In genomic region chr1:31095298-31095981, GRCh38 we compare ENCODE assay signal across 19 cellular contexts. TPM values are rescaled to one million over a fixed set of nuclear protein-coding genes. Genes with fewer than 3 reads are reported as not detected.
DNase-seq lines count a peak whose midpoint lies in the region; ATAC-seq and TF ChIP-seq lines count a peak whose summit lies in the region.
"Had no signal": no experiment of that assay in that cellular context is flagged by ENCODE, and none has a peak within 500 bp of the region (broad histone marks: within the 10 kb centered on the region; RNA-seq: fewer than 3 reads in every experiment).

No MANE protein-coding gene starts in this region.

- peak; percentile 98 for ATAC-seq in SK-N-SH treated with all-trans-retinoic acid at 6 μM for 48 hours
- no peak for ATAC-seq in GM19463 (IDR thresholded peaks at IDR 0.05; ENCODE audit: unreplicated experiment)

- DNase-seq in GM03348 (ENCODE audit: low spot score) (peak; percentile 75), fibroblast of gingiva (ENCODE audit: low read depth) (peak; percentile 67), renal cortical epithelial cell (ENCODE audit: low read depth) (peak; percentile 59), GDM1 (lab: John Stamatoyannopoulos, UW) (no peak), NCI-H2107 (lab: John Stamatoyannopoulos, UW) (no peak)
- DNase-seq: activated CD4-positive, alpha-beta T cell treated with anti-CD3 and anti-CD28 coated beads, Interleukin-2, amount 50 U/mL, for 48 hours; CD4-positive, CD25-positive, alpha-beta regulatory T cell; DND-41; effector CD8-positive, alpha-beta T cell; glutamatergic neuron; GOT3; mesendoderm; NCI-H1694 treated with DMSO at 0.1 percent for 48 hours; NCI-H524 treated with DMSO at 0.1 percent for 48 hours; OCI-M1; retina; stimulated activated CD4-positive, alpha-beta T cell treated with anti-CD3 and anti-CD28 coated beads, Interleukin-1b, Interleukin-23, amount 100 ng/mL, for 48 hours had no signal

TF ChIP-seq in SK-N-SH treated with all-trans-retinoic acid at 6 μM for 48 hours, 23 proteins besides CTCF, POLR2A, EP300 and RAD21:
- no peak for TF ChIP-seq GLIS3 (CRISPR knock-in tag; IDR thresholded peaks at IDR 0.05)
- no peak for TF ChIP-seq PPARA (CRISPR knock-in tag; IDR thresholded peaks at IDR 0.05; ENCODE audit: borderline replicate concordance)
- TF ChIP-seq CSRNP3 (CRISPR knock-in tag; IDR thresholded peaks at IDR 0.05) = no peak
- TF ChIP-seq ZNF8 (CRISPR knock-in tag; IDR thresholded peaks at IDR 0.05) = no peak
- no peak for TF ChIP-seq SNAI2 (CRISPR knock-in tag; IDR thresholded peaks at IDR 0.05)
- TF ChIP-seq ISL1 (CRISPR knock-in tag; IDR thresholded peaks at IDR 0.05) = no peak
- no peak for TF ChIP-seq ZFP3 (CRISPR knock-in tag; IDR thresholded peaks at IDR 0.05)
- no peak for TF ChIP-seq OSR1 (CRISPR knock-in tag; IDR thresholded peaks at IDR 0.05)
- no peak for TF ChIP-seq TSHZ2 (CRISPR knock-in tag; IDR thresholded peaks at IDR 0.05)
- TF ChIP-seq ESRRG (CRISPR knock-in tag; IDR thresholded peaks at IDR 0.05) = no peak
- no peak for TF ChIP-seq ZNF70 (CRISPR knock-in tag; IDR thresholded peaks at IDR 0.05)
- no peak for TF ChIP-seq ZFP30 (CRISPR knock-in tag; IDR thresholded peaks at IDR 0.05)
- no peak for TF ChIP-seq TCF4 (CRISPR knock-in tag; IDR thresholded peaks at IDR 0.05; ENCODE audit: borderline replicate concordance)
- no peak for TF ChIP-seq RARB (CRISPR knock-in tag; IDR thresholded peaks at IDR 0.05)
- no peak for TF ChIP-seq POU6F1 (CRISPR knock-in tag; IDR thresholded peaks at IDR 0.05; ENCODE audit: borderline replicate concordance, low read depth)
- TF ChIP-seq BACH2 (CRISPR knock-in tag; IDR thresholded peaks at IDR 0.05; ENCODE audit: borderline replicate concordance) = no peak
TF ChIP-seq in SK-N-SH treated with all-trans-retinoic acid at 6 μM for 48 hours: peak in this region for 0.

RNA-seq across cellular contexts. Expression of gene PUM1, which starts 29.9 kb away (rescaled TPM):
- total RNA-seq in renal cortical epithelial cell = 47.8 and 185 TPM in 2 replicates

Comparison
In these comparisons a context has a peak if more than half of its experiments do, and no peak if none do; other contexts are left out.
1. DNase-seq: peak in GM03348 (single experiment), fibroblast of gingiva (single experiment) and renal cortical epithelial cell (single experiment); none in GDM1 (single experiment) and NCI-H2107 (single experiment).